In genomic region chr11:68806931-68807844, GRCh38 we compare ENCODE assay signal across 16 cellular contexts. TPM values are rescaled to one million over a fixed set of nuclear protein-coding genes. Genes with fewer than 3 reads are reported as not detected.
DNase-seq lines count a peak whose midpoint lies in the region; ATAC-seq and TF ChIP-seq lines count a peak whose summit lies in the region.
"Had no signal": no experiment of that assay in that cellular context is flagged by ENCODE, and none has a peak within 500 bp of the region (broad histone marks: within the 10 kb centered on the region; RNA-seq: fewer than 3 reads in every experiment).

No MANE protein-coding gene starts in this region.

- H3K27ac ChIP-seq in esophagus muscularis mucosa (replicated peaks in 1 of 4), result no peak overlapping the region
- H3K27ac ChIP-seq: BLaER1, parathyroid adenoma, SJSA1, upper lobe of right lung had no signal

- H3K4me3 ChIP-seq in choroid plexus epithelial cell (ENCODE audit: low read depth, low read length), result no peak overlapping the region
- H3K4me3 ChIP-seq in esophagus muscularis mucosa, result no peak overlapping the region
- H3K4me3 ChIP-seq: BLaER1, SJSA1, upper lobe of right lung had no signal

- H3K4me1 ChIP-seq in esophagus muscularis mucosa, result peaks cover 23 to 29% (median 27%) of the 10 kb centered on the region in 4 donors
- H3K4me1 ChIP-seq: upper lobe of right lung had no signal

- intact Hi-C loops in esophagus muscularis mucosa (cut with DNase I), result no loop called here

- TF ChIP-seq CTCF in choroid plexus epithelial cell (conservative IDR thresholded peaks at IDR 0.05; ENCODE audit: low read depth, low read length) (no peak), esophagus muscularis mucosa (IDR thresholded peaks at IDR 0.05) (no peak)

- H3K27me3 ChIP-seq in esophagus muscularis mucosa, result no peaks in the 10 kb centered on the region
- H3K27me3 ChIP-seq: BLaER1, SJSA1, upper lobe of right lung had no signal

- TF ChIP-seq EP300 in esophagus muscularis mucosa (IDR thresholded peaks at IDR 0.05), result no peak

- ATAC-seq in GM19397 (IDR thresholded peaks at IDR 0.05; ENCODE audit: unreplicated experiment), result no peak
- ATAC-seq: HCT116, upper lobe of right lung had no signal

- DNase-seq in AG08395 (ENCODE audit: low spot score), result peak; percentile 69
- DNase-seq in LHCN-M2 (ENCODE audit: low read depth), result peak; percentile 44
- peak; percentile 83 for DNase-seq in choroid plexus epithelial cell (ENCODE audit: low read depth)
- DNase-seq in myocyte (ENCODE audit: low read depth), result peak; percentile 15
- no peak for DNase-seq in NOMO-1 treated with DMSO at 0.1 percent for 48 hours (lab: John Stamatoyannopoulos, UW; ENCODE audit: unreplicated experiment)
- DNase-seq in NCI-H446 (lab: John Stamatoyannopoulos, UW), result no peak
- no peak for DNase-seq in esophagus muscularis mucosa (ENCODE audit: extremely low spot score)
- DNase-seq: endodermal cell, NCI-H146, NCI-H82, upper lobe of right lung had no signal

- no peak for TF ChIP-seq POLR2A in esophagus muscularis mucosa (IDR thresholded peaks at IDR 0.05; ENCODE audit: low read depth)

- WGBS in esophagus muscularis mucosa, result 80% methylated on average over 13 of the region's 23 CpGs

- H3K9me3 ChIP-seq in esophagus muscularis mucosa, result no peaks in the 10 kb centered on the region
- H3K9me3 ChIP-seq: BLaER1, SJSA1, upper lobe of right lung had no signal

- H3K36me3 ChIP-seq in esophagus muscularis mucosa, result peaks cover 46 to 90% (median 73%) of the 10 kb centered on the region in 4 donors

RNA-seq across cellular contexts. Expression of gene CPT1A, which starts 34.5 kb away (rescaled TPM):
- total RNA-seq in LHCN-M2 (2014; rRNA removed) (6.3 TPM in 2 replicates), myocyte (1.9 and 2.8 TPM in 2 replicates), esophagus muscularis mucosa (100 to 1,000 TPM in 2 of 4 donors, 10 to 100 TPM in 2; 36.1 to 122 (median 77.5) TPM)
- polyA plus RNA-seq in LHCN-M2 (2012), result 11.2 TPM
- 7.5 TPM for polyA plus RNA-seq in myocyte (2012)

RNA-seq across cellular contexts. Expression of gene TESMIN, which starts 55.9 kb away (rescaled TPM):
- total RNA-seq in LHCN-M2 (2014; rRNA removed), result not detected in 2 replicates
- not detected for polyA plus RNA-seq in LHCN-M2 (2012)
- not detected in 2 replicates for total RNA-seq in myocyte
- polyA plus RNA-seq in myocyte (2012), result not detected
- total RNA-seq in esophagus muscularis mucosa, result 1 to 10 TPM in 2 of 4 donors, under 1 TPM in 2; 0.78 to 2.5 (median 1.4) TPM

Comparison
In these comparisons a context has a peak if more than half of its experiments do, and no peak if none do; other contexts are left out.
1. DNase-seq: peak in AG08395 (single experiment), LHCN-M2 (single experiment), choroid plexus epithelial cell (single experiment) and myocyte (single experiment); none in NOMO-1 treated with DMSO at 0.1 percent for 48 hours (single experiment), NCI-H446 (0 of 2) and esophagus muscularis mucosa (single experiment).